8 cellular contexts compared by ENCODE assay signal in the genomic region with DNA sequence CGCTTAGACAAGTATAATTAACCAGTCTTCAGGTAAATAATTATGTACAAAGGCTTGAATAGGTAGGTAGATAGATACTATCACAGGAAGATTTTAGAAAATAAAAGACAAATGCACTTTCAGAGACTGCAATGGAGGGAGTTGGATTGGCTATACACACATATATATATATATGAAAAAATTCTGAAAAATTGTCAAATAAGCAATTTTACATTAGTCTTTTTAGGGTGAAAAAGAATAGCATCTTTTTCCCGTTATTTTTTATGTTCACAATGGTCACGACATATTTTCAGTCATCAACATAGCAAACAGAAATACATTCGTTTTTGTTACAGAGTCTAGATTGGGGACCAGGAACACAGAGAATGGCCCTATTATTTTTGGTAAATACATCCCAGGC.
"Had no signal": no experiment of that assay in that cellular context is flagged by ENCODE, and none has a peak within 500 bp of the region (broad histone marks: within the 10 kb centered on the region; RNA-seq: fewer than 3 reads in every experiment).

No MANE protein-coding gene starts in this region.

- H3K4me3 ChIP-seq: GM23338 had no signal

- FAIRE-seq: H1, H54 had no signal

- H3K27ac ChIP-seq: HL-60 had no signal

- H3K4me2 ChIP-seq: GM23338 had no signal

- DNase-seq: H9, HFFc6, KG1 had no signal

- ATAC-seq: GM23338, HCT116 had no signal

- H2AFZ ChIP-seq: GM23338 had no signal
